ENCODE assay signal across 8 cellular contexts in genomic region chr2:97195349-97195748, GRCh38.
DNase-seq lines count a peak whose midpoint lies in the region; FAIRE-seq and TF ChIP-seq lines count a peak whose summit lies in the region.
"Not testable (repeated sequence)": the region's sequence is repeated elsewhere in the genome, so short reads cannot be mapped to it uniquely, and the experiment has no call there.

No MANE protein-coding gene starts in this region.

- H3K9me1 ChIP-seq in endothelial cell of umbilical vein (replicated peaks; ENCODE audit: control insufficient read depth, extremely low read depth, insufficient read depth, low read length): not testable (repeated sequence)

- H3K27ac ChIP-seq in endothelial cell of umbilical vein (ENCODE audit: insufficient read depth, low read depth, low read length): peak overlapping the region; percentile 46

- peaks cover 63% of the 10 kb centered on the region for H3K4me1 ChIP-seq in endothelial cell of umbilical vein (ENCODE audit: control insufficient read depth, extremely low read depth, insufficient read depth, low read length)

- not testable (repeated sequence) for H3K9ac ChIP-seq in endothelial cell of umbilical vein (replicated peaks; ENCODE audit: extremely low read depth, insufficient read depth, low read length)

- DNase-seq in A172 (ENCODE audit: low spot score) (peak; percentile 88), EL (peak; percentile 78), HFFc6 (peak; percentile 68), NCI-H226 (peak; percentile 68), astrocyte of the spinal cord (ENCODE audit: low read depth, low spot score) (peak; percentile 76), endothelial cell of umbilical vein (ENCODE audit: low read depth, low spot score) (peak; percentile 85), foreskin fibroblast (peak; percentile 18 to 80), skeletal muscle cell (ENCODE audit: low read depth) (peak; percentile 19)

- H3K4me3 Mint-ChIP-seq in HFFc6: not testable (repeated sequence)

- H3K79me2 ChIP-seq in endothelial cell of umbilical vein (ENCODE audit: control insufficient read depth, insufficient read depth, low read length): not testable (repeated sequence)

- not testable (repeated sequence) for H3K9me3 Mint-ChIP-seq in HFFc6

- H3K4me3 ChIP-seq in astrocyte of the spinal cord (ENCODE audit: low read depth, low read length); endothelial cell of umbilical vein (replicated peaks in 1 of 3; ENCODE audit: insufficient read depth in 1 of 3, low read depth in 1 of 3, low read length in 3 of 3); foreskin fibroblast (ENCODE audit: low read depth in 1 of 2, low read length in 2 of 2); skeletal muscle cell (ENCODE audit: low read depth, low read length): not testable (repeated sequence)

- in situ Hi-C loops in astrocyte of the spinal cord (cut with HindIII; ENCODE audit: low sequenced_read_pairs): not testable (repeated sequence)

- not testable (repeated sequence) for H2AFZ ChIP-seq in endothelial cell of umbilical vein (ENCODE audit: low read depth, low read length)

- H3K27me3 ChIP-seq in endothelial cell of umbilical vein (ENCODE audit: control insufficient read depth in 2 of 2, insufficient read depth in 2 of 2, low read length in 2 of 2): not testable (repeated sequence)

- not testable (repeated sequence) for TF ChIP-seq CTCF in HFFc6 (IDR thresholded peaks at IDR 0.05); astrocyte of the spinal cord (IDR thresholded peaks at IDR 0.05; ENCODE audit: low read depth, low read length); endothelial cell of umbilical vein (IDR thresholded peaks at IDR 0.05; ENCODE audit: extremely low read depth in 1 of 2, insufficient read depth in 1 of 2, low read depth in 1 of 2, low read length in 2 of 2); foreskin fibroblast (IDR thresholded peaks at IDR 0.05; ENCODE audit: low read depth, low read length)

- H3K9me3 ChIP-seq in endothelial cell of umbilical vein (replicated peaks; ENCODE audit: control insufficient read depth, insufficient read depth, low read length): not testable (repeated sequence)

- H3K27me3 Mint-ChIP-seq in HFFc6 (ENCODE audit: insufficient read depth): not testable (repeated sequence)

- H3K4me1 Mint-ChIP-seq in HFFc6 (ENCODE audit: low read depth): peaks cover 30% of the 10 kb centered on the region

- dilution Hi-C loops in endothelial cell of umbilical vein (cut with MboI; ENCODE audit: extremely low pct_ligation_motif_present, low sequenced_read_pairs): not testable (repeated sequence)

- CTCF ChIA-PET in endothelial cell of umbilical vein (lab: Charles Lee): interaction anchor here (0.5 to 0.6 kb wide), 2 partner anchors 9 to 351 kb away, joined by 3 read pairs; no protein-coding TSS in a partner anchor

- intact Hi-C loops in endothelial cell of umbilical vein (cut with micrococcal nuclease): not testable (repeated sequence)

- peaks cover 41% of the 10 kb centered on the region for H3K36me3 Mint-ChIP-seq in HFFc6 (ENCODE audit: low read depth)

- H3K4me2 ChIP-seq in endothelial cell of umbilical vein (ENCODE audit: insufficient read depth, low read length): not testable (repeated sequence)

- not testable (repeated sequence) for TF ChIP-seq POLR2A in endothelial cell of umbilical vein (IDR thresholded peaks at IDR 0.05; ENCODE audit: low read depth, low read length)

- H4K20me1 ChIP-seq in endothelial cell of umbilical vein (replicated peaks; ENCODE audit: control insufficient read depth, extremely low read depth, insufficient read depth, low read length): not testable (repeated sequence)

- H3K36me3 ChIP-seq in endothelial cell of umbilical vein (ENCODE audit: control insufficient read depth in 2 of 2, extremely low read depth in 1 of 2, insufficient read depth in 2 of 2, low read length in 2 of 2): not testable (repeated sequence)

- not testable (repeated sequence) for H3K27ac Mint-ChIP-seq in HFFc6

- POLR2A ChIA-PET in endothelial cell of umbilical vein (lab: Charles Lee): not testable (repeated sequence)

- FAIRE-seq in endothelial cell of umbilical vein (lab: Jason Lieb, UNC): not testable (repeated sequence)

- BruUV-seq in endothelial cell of umbilical vein (replicated peaks; lab: Mats Ljungman, UMichigan): not testable (repeated sequence)

TF ChIP-seq in endothelial cell of umbilical vein, 7 proteins besides CTCF, POLR2A, EP300 and RAD21:
- TF ChIP-seq JUN (IDR thresholded peaks at IDR 0.05; ENCODE audit: borderline replicate concordance, insufficient read depth, insufficient read length, low read depth): peak; percentile 65
- peak; percentile 34 for TF ChIP-seq POLR2AphosphoS5 (IDR thresholded peaks at IDR 0.05; ENCODE audit: insufficient read depth, low read depth, low read length)
- TF ChIP-seq GATA2 (IDR thresholded peaks at IDR 0.05; ENCODE audit: insufficient read depth, insufficient read length, low read depth, low read length): peak; percentile 65
- TF ChIP-seq FOS (IDR thresholded peaks at IDR 0.05; ENCODE audit: borderline replicate concordance, insufficient read depth, low read length): peak; percentile 72

Comparison
In these comparisons a context has a peak if more than half of its experiments do, and no peak if none do; other contexts are left out.
1. DNase-seq: peak in every context shown above with its lines; median percentile 88 in A172; 85 in endothelial cell of umbilical vein; 78 in EL; 76 in astrocyte of the spinal cord; 68 in HFFc6; 68 in NCI-H226; 49 in foreskin fibroblast; 19 in skeletal muscle cell.